Comparison of ENCODE assay signal across 1 cellular context in the genomic region with DNA sequence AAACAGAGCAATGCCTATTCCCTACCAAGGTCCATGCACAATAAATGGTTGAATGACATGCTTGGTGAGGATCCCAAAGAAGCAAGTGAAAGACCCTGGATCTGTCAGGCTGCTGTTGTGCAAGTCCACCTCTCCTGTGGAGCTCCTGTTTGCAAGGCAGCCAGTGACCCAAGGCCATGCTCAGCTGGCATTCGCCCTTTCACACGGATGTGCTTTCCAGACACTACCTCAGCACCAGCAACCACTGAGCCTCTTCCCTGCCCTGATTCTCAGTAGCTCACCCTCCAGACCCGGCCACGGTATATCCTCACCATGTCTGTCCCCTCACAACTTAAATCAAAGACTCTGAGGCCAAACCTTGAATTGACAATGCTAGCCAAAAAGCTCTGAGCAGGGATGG.
TF ChIP-seq lines count a peak whose summit lies in the region.

No MANE protein-coding gene starts in this region.

TF ChIP-seq in HepG2, 621 proteins besides CTCF, POLR2A, EP300 and RAD21 (continued from another document and continues in another):
- TF ChIP-seq ZNF574 (CRISPR knock-in tag; IDR thresholded peaks at IDR 0.05) (no peak), YY1 (IDR thresholded peaks at IDR 0.05; ENCODE audit: insufficient read depth, insufficient replicate concordance, low read depth, low read length) (no peak), ZNF329 (CRISPR knock-in tag; IDR thresholded peaks at IDR 0.05; ENCODE audit: low read depth) (no peak), SP4 (CRISPR knock-in tag; IDR thresholded peaks at IDR 0.05) (no peak), RFX5 (IDR thresholded peaks at IDR 0.05; ENCODE audit: low read depth, low read length) (peak; percentile 49; the same call in 1 of the 2 replicates), PPARG (CRISPR knock-in tag; conservative IDR thresholded peaks at IDR 0.05) (peak; percentile 92), ZNF576 (CRISPR knock-in tag; IDR thresholded peaks at IDR 0.05) (no peak), RBAK (CRISPR knock-in tag; IDR thresholded peaks at IDR 0.05) (no peak), FUBP1 (CRISPR knock-in tag; IDR thresholded peaks at IDR 0.05; ENCODE audit: borderline replicate concordance) (no peak), THAP7 (CRISPR knock-in tag; IDR thresholded peaks at IDR 0.05) (no peak), DNMT1 (CRISPR knock-in tag; IDR thresholded peaks at IDR 0.05) (no peak), KDM2A (CRISPR knock-in tag; IDR thresholded peaks at IDR 0.05; ENCODE audit: borderline replicate concordance, low read depth) (no peak), KLF9 (CRISPR knock-in tag; IDR thresholded peaks at IDR 0.05; ENCODE audit: low read depth) (no peak), BORCS8-MEF2B (CRISPR knock-in tag; IDR thresholded peaks at IDR 0.05) (peak; percentile 63; the same call in 1 of the 2 replicates), EZH2 (conservative IDR thresholded peaks at IDR 0.05; ENCODE audit: low read depth, low read length) (no peak), ZFY (CRISPR knock-in tag; IDR thresholded peaks at IDR 0.05) (no peak), BCLAF1 (IDR thresholded peaks at IDR 0.05) (no peak), HDAC2 (CRISPR knock-in tag; IDR thresholded peaks at IDR 0.05) (peak; percentile 69; the same call in 1 of the 2 replicates), ZMYM4 (CRISPR knock-in tag; IDR thresholded peaks at IDR 0.05) (peak; percentile 70), ZNF232 (CRISPR knock-in tag; IDR thresholded peaks at IDR 0.05; ENCODE audit: borderline replicate concordance) (no peak), ZNF839 (CRISPR knock-in tag; IDR thresholded peaks at IDR 0.05; ENCODE audit: borderline replicate concordance) (no peak), ZNF207 (IDR thresholded peaks at IDR 0.05; ENCODE audit: borderline replicate concordance) (no peak), HMGXB3 (CRISPR knock-in tag; IDR thresholded peaks at IDR 0.05; ENCODE audit: borderline replicate concordance) (no peak), ZNF431 (CRISPR knock-in tag; IDR thresholded peaks at IDR 0.05; ENCODE audit: borderline replicate concordance, low read depth) (no peak), GATAD2A (CRISPR knock-in tag; IDR thresholded peaks at IDR 0.05) (peak; percentile 77), ZSCAN22 (CRISPR knock-in tag; IDR thresholded peaks at IDR 0.05) (no peak), JUN (CRISPR knock-in tag; IDR thresholded peaks at IDR 0.05) (no peak), ZNF121 (CRISPR knock-in tag; IDR thresholded peaks at IDR 0.05) (no peak), AGO1 (IDR thresholded peaks at IDR 0.05; ENCODE audit: low read depth, low read length, poor library complexity, severe bottlenecking) (no peak), PHF20 (CRISPR knock-in tag; IDR thresholded peaks at IDR 0.05) (no peak), ZKSCAN8 (CRISPR knock-in tag; IDR thresholded peaks at IDR 0.05; ENCODE audit: borderline replicate concordance) (no peak), ZNF30 (CRISPR knock-in tag; IDR thresholded peaks at IDR 0.05) (no peak), ZNF543 (CRISPR knock-in tag; IDR thresholded peaks at IDR 0.05) (no peak), FOXC1 (CRISPR knock-in tag; IDR thresholded peaks at IDR 0.05; ENCODE audit: borderline replicate concordance) (no peak), ZNF44 (CRISPR knock-in tag; IDR thresholded peaks at IDR 0.05) (no peak), MATR3 (CRISPR knock-in tag; IDR thresholded peaks at IDR 0.05) (no peak), CCAR2 (optimal IDR thresholded peaks at IDR 0.05; ENCODE audit: low read depth, low read length) (no peak), POLR2AphosphoS5 (IDR thresholded peaks at IDR 0.05; ENCODE audit: low read depth, low read length) (no peak), ZIK1 (CRISPR knock-in tag; IDR thresholded peaks at IDR 0.05; ENCODE audit: borderline replicate concordance, low read depth) (no peak; the same call in 1 of the 2 replicates)
- TF ChIP-seq, protein P1, sequence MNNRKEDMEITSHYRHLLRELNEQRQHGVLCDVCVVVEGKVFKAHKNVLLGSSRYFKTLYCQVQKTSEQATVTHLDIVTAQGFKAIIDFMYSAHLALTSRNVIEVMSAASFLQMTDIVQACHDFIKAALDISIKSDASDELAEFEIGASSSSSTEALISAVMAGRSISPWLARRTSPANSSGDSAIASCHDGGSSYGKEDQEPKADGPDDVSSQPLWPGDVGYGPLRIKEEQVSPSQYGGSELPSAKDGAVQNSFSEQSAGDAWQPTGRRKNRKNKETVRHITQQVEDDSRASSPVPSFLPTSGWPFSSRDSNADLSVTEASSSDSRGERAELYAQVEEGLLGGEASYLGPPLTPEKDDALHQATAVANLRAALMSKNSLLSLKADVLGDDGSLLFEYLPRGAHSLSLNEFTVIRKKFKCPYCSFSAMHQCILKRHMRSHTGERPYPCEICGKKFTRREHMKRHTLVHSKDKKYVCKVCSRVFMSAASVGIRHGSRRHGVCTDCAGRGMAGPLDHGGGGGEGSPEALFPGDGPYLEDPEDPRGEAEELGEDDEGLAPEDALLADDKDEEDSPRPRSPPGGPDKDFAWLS (CRISPR knock-in tag; IDR thresholded peaks at IDR 0.05; ENCODE audit: borderline replicate concordance) = no peak
- TF ChIP-seq, protein P2, sequence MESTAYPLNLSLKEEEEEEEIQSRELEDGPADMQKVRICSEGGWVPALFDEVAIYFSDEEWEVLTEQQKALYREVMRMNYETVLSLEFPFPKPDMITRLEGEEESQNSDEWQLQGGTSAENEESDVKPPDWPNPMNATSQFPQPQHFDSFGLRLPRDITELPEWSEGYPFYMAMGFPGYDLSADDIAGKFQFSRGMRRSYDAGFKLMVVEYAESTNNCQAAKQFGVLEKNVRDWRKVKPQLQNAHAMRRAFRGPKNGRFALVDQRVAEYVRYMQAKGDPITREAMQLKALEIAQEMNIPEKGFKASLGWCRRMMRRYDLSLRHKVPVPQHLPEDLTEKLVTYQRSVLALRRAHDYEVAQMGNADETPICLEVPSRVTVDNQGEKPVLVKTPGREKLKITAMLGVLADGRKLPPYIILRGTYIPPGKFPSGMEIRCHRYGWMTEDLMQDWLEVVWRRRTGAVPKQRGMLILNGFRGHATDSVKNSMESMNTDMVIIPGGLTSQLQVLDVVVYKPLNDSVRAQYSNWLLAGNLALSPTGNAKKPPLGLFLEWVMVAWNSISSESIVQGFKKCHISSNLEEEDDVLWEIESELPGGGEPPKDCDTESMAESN (CRISPR knock-in tag; conservative IDR thresholded peaks at IDR 0.05) = no peak
- TF ChIP-seq, protein P3, sequence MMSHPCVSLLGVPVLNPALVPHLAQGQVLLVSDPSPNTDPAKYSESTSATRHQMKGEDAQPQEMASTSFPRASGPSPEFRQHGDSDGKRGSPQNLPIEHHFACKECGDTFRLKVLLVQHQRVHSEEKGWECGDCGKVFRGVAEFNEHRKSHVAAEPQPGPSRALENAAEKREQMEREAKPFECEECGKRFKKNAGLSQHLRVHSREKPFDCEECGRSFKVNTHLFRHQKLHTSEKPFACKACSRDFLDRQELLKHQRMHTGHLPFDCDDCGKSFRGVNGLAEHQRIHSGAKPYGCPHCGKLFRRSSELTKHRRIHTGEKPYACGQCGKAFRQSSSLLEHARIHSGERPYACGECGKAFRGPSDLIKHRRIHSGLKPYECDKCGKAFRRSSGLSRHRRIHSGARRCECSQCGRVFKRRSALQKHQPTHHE (CRISPR knock-in tag; IDR thresholded peaks at IDR 0.05; ENCODE audit: borderline replicate concordance) = no peak
- TF ChIP-seq, protein P4, sequence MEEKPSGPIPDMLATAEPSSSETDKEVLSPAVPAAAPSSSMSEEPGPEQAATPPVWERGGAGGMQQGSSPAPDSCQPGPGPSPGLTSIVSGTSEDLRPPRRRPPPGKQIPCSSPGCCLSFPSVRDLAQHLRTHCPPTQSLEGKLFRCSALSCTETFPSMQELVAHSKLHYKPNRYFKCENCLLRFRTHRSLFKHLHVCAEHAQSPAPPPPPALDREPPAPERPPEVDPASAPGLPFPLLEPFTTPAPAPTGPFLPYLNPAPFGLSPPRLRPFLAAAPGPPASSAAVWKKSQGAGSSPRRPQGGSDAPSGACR (CRISPR knock-in tag; IDR thresholded peaks at IDR 0.05) = 0 out of 2 replicates have a peak, but pooled peaks have one; percentile 42
